Comparison of ENCODE assay signal across 8 cellular contexts in the genomic region with DNA sequence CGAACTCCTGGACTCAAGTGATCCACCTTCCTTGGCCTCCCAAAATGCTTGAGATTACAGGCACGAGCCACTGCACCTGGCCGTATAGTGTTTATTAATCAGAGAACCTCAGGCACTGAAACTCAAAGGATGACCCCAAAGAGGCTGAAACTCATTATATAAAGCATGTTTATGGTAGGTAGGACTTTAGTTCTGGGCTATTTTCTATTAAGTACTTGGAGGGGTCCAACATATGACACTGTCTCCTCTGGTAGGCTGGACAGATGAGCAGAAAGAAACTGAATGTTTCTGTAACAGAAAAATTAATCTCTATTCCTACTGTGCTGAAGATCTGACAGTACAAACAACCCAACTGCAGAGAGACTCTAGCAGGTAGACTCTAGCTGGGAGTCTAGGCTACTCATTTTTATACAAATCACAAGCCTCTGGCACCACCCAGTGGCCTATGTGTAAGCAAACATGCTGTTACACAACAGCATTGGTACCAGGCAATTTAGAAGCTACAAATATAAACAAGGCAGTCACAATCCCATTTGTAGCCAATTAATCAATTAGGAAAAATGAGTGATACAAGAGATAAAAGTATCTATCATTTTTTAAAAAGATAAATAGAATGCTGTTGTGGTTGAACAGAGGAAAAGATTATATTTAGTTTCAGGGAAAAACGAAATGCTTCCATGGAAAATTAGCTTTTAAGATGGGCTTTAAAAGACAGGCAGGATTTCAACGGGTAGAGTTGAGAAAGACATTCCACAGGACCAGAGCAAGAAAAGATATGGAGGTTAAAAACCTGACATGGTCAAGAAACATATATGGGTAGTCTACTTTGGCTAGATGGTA. TPM values are rescaled to one million over a fixed set of nuclear protein-coding genes. Genes with fewer than 3 reads are reported as not detected.
DNase-seq lines count a peak whose midpoint lies in the region; ATAC-seq and TF ChIP-seq lines count a peak whose summit lies in the region.

No MANE protein-coding gene starts in this region.

- peak overlapping the region; percentile 91 for H3K27ac Mint-ChIP-seq in WTC11

- ATAC-seq in HG02763 (IDR thresholded peaks at IDR 0.05; ENCODE audit: unreplicated experiment) (peak; percentile 61), WTC11 (peak; percentile 99), HG02938 (IDR thresholded peaks at IDR 0.05; ENCODE audit: unreplicated experiment) (no peak)

- TF ChIP-seq CTCF in WTC11 (IDR thresholded peaks at IDR 0.05) = peak; percentile 37; the same call in 1 of the 2 replicates
- TF ChIP-seq CTCF in choroid plexus epithelial cell (conservative IDR thresholded peaks at IDR 0.05; ENCODE audit: low read depth, low read length) = peak; percentile 76

- POLR2A ChIA-PET in WTC11 (lab: Charles Lee) = interaction anchor here (0.8 to 1.5 kb wide), 7 partner anchors 9 to 154 kb away, joined by 3 to 6 read pairs (median 3); partner anchors contain the start of genes DCAF8 and IGSF8

- no peak overlapping the region for H3K4me3 ChIP-seq in choroid plexus epithelial cell (ENCODE audit: low read depth, low read length)

- H3K36me3 Mint-ChIP-seq in WTC11 = peaks cover 6% of the 10 kb centered on the region

- no peaks in the 10 kb centered on the region for H3K27me3 Mint-ChIP-seq in WTC11 (ENCODE audit: low read depth)

- no peak overlapping the region for H3K4me3 Mint-ChIP-seq in WTC11

- H3K9me3 Mint-ChIP-seq in WTC11 = no peaks in the 10 kb centered on the region

- in situ Hi-C loops in G401 (cut with HindIII; ENCODE audit: low sequenced_read_pairs) = no loop called here

- CTCF ChIA-PET in WTC11 (lab: Charles Lee) = interaction anchor here (0.6 to 3.1 kb wide), 74 partner anchors 11 to 295 kb away, joined by 3 to 109 read pairs (median 6); partner anchors contain the start of genes ATP1A2, CASQ1, COPA and DCAF8

- DNase-seq in G401 (ENCODE audit: low spot score) (peak; percentile 97), NCI-H2196 treated with DMSO at 0.1 percent for 48 hours (lab: John Stamatoyannopoulos, UW; ENCODE audit: unreplicated experiment) (peak; percentile 66), WTC11 (ENCODE audit: low spot score) (peak; percentile 63), choroid plexus epithelial cell (ENCODE audit: low read depth) (peak; percentile 88), left kidney (ENCODE audit: low read depth, low spot score) (peak; percentile 89)
- DNase-seq in stimulated activated CD4-positive, alpha-beta T cell treated with anti-CD3 and anti-CD28 coated beads, Interleukin-4, amount 100 ng/mL, for 48 hours (ENCODE audit: low read depth in 2 of 2) = peak; percentile 27 to 38

- H3K4me1 Mint-ChIP-seq in WTC11 = peaks cover 6% of the 10 kb centered on the region

TF ChIP-seq in WTC11, 78 proteins besides CTCF, POLR2A, EP300 and RAD21:
- no peak for TF ChIP-seq CREM (CRISPR knock-in tag; IDR thresholded peaks at IDR 0.05)
- no peak for TF ChIP-seq NFE2L1 (CRISPR knock-in tag; IDR thresholded peaks at IDR 0.05)
- TF ChIP-seq IRF1 (CRISPR knock-in tag; IDR thresholded peaks at IDR 0.05) = no peak
- TF ChIP-seq SMAD4 (CRISPR knock-in tag; IDR thresholded peaks at IDR 0.05) = no peak
- no peak for TF ChIP-seq MXD4 (CRISPR knock-in tag; IDR thresholded peaks at IDR 0.05; ENCODE audit: borderline replicate concordance)
- TF ChIP-seq, protein P1, sequence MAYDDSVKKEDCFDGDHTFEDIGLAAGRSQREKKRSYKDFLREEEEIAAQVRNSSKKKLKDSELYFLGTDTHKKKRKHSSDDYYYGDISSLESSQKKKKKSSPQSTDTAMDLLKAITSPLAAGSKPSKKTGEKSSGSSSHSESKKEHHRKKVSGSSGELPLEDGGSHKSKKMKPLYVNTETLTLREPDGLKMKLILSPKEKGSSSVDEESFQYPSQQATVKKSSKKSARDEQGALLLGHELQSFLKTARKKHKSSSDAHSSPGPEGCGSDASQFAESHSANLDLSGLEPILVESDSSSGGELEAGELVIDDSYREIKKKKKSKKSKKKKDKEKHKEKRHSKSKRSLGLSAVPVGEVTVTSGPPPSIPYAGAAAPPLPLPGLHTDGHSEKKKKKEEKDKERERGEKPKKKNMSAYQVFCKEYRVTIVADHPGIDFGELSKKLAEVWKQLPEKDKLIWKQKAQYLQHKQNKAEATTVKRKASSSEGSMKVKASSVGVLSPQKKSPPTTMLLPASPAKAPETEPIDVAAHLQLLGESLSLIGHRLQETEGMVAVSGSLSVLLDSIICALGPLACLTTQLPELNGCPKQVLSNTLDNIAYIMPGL (CRISPR knock-in tag; IDR thresholded peaks at IDR 0.05) = no peak
- no peak for TF ChIP-seq GRHL2 (CRISPR knock-in tag; IDR thresholded peaks at IDR 0.05; ENCODE audit: insufficient replicate concordance, severe bottlenecking)
- TF ChIP-seq, protein P2, sequence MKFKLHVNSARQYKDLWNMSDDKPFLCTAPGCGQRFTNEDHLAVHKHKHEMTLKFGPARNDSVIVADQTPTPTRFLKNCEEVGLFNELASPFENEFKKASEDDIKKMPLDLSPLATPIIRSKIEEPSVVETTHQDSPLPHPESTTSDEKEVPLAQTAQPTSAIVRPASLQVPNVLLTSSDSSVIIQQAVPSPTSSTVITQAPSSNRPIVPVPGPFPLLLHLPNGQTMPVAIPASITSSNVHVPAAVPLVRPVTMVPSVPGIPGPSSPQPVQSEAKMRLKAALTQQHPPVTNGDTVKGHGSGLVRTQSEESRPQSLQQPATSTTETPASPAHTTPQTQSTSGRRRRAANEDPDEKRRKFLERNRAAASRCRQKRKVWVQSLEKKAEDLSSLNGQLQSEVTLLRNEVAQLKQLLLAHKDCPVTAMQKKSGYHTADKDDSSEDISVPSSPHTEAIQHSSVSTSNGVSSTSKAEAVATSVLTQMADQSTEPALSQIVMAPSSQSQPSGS (CRISPR knock-in tag; IDR thresholded peaks at IDR 0.05; ENCODE audit: borderline replicate concordance, low read depth) = no peak
- no peak for TF ChIP-seq ZNF317 (CRISPR knock-in tag; IDR thresholded peaks at IDR 0.05; ENCODE audit: borderline replicate concordance, low read depth)
- TF ChIP-seq TCF7 (CRISPR knock-in tag; IDR thresholded peaks at IDR 0.05; ENCODE audit: low read depth) = no peak
- no peak for TF ChIP-seq NR1H2 (CRISPR knock-in tag; IDR thresholded peaks at IDR 0.05)
- TF ChIP-seq TEAD4 (CRISPR knock-in tag; IDR thresholded peaks at IDR 0.05) = no peak
- TF ChIP-seq ZMAT4 (CRISPR knock-in tag; IDR thresholded peaks at IDR 0.05) = no peak
- no peak for TF ChIP-seq ZNF416 (CRISPR knock-in tag; IDR thresholded peaks at IDR 0.05)
- TF ChIP-seq, protein P3, sequence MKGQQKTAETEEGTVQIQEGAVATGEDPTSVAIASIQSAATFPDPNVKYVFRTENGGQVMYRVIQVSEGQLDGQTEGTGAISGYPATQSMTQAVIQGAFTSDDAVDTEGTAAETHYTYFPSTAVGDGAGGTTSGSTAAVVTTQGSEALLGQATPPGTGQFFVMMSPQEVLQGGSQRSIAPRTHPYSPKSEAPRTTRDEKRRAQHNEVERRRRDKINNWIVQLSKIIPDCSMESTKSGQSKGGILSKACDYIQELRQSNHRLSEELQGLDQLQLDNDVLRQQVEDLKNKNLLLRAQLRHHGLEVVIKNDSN (CRISPR knock-in tag; IDR thresholded peaks at IDR 0.05) = no peak
- no peak for TF ChIP-seq ZNF263 (CRISPR knock-in tag; IDR thresholded peaks at IDR 0.05; ENCODE audit: low read depth)

RNA-seq across cellular contexts. Expression of gene DCAF8, which starts 10.4 kb away (rescaled TPM):
- 69.8 and 77.1 TPM in 2 replicates for total RNA-seq in G401 (2014; rRNA removed; shearing (Covaris generic))
- total RNA-seq in WTC11 (2021) = 121 to 143 TPM (median 128 TPM) in 3 replicates

RNA-seq across cellular contexts. Expression of gene PEX19, which starts 33.0 kb away (rescaled TPM):
- 49.8 and 50.0 TPM in 2 replicates for total RNA-seq in G401 (2014; rRNA removed; shearing (Covaris generic))
- total RNA-seq in WTC11 (2021) = 80.6 to 85.5 TPM (median 85.2 TPM) in 3 replicates

RNA-seq across cellular contexts. Expression of gene PEA15, which starts 46.7 kb away (rescaled TPM):
- total RNA-seq in G401 (2014; rRNA removed; shearing (Covaris generic)) = 42.2 and 72.2 TPM in 2 replicates
- 43.6 to 56.3 TPM (median 46.9 TPM) in 3 replicates for total RNA-seq in WTC11 (2021)

Comparison
In these comparisons a context has a peak if more than half of its experiments do, and no peak if none do; other contexts are left out.
1. DNase-seq: peak in every context shown above with its lines; median percentile 97 in G401; 89 in left kidney; 88 in choroid plexus epithelial cell; 66 in NCI-H2196 treated with DMSO at 0.1 percent for 48 hours; 63 in WTC11; 32 in stimulated activated CD4-positive, alpha-beta T cell treated with anti-CD3 and anti-CD28 coated beads, Interleukin-4, amount 100 ng/mL, for 48 hours.